16 cellular contexts compared by ENCODE assay signal in the genomic region with DNA sequence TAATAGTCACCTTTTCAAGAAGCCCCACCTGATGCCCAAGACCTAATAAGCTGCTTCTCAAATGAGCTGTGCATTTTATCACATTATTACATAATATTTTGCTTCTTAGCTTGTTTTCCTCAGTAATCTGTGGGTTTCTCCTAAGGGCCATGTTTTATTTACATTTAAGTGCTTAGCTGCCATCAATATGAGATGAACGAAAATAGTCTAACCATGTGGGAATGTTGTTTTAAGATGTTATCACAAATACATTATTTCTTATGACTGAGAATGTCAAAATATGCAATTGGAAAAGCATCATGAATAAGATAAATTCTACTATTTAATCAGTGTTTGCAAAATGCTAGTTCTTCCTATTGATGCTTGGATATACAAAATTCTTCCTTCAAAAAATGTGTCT. TPM values are rescaled to one million over a fixed set of nuclear protein-coding genes. Genes with fewer than 3 reads are reported as not detected.
DNase-seq lines count a peak whose midpoint lies in the region; ATAC-seq and TF ChIP-seq lines count a peak whose summit lies in the region.
"Had no signal": no experiment of that assay in that cellular context is flagged by ENCODE, and none has a peak within 500 bp of the region (broad histone marks: within the 10 kb centered on the region; RNA-seq: fewer than 3 reads in every experiment).

No MANE protein-coding gene starts in this region.

- H3K9me3 Mint-ChIP-seq in WTC11: no peaks in the 10 kb centered on the region
- H3K9me3 Mint-ChIP-seq: dendritic cell treated with granulocyte-macrophage colony-stimulating factor and Interleukin-4, amounts not matched to agents 40 ng/mL and 50 ng/mL, for 4 days; memory B cell had no signal

- intact Hi-C loops in HCT116 (cut with micrococcal nuclease): no loop called here

- H3K4me2 ChIP-seq in HCT116 (ENCODE audit: low read length): no peak overlapping the region

- H3K4me3 Mint-ChIP-seq in WTC11: no peak overlapping the region
- H3K4me3 Mint-ChIP-seq: dendritic cell treated with granulocyte-macrophage colony-stimulating factor and Interleukin-4, amounts not matched to agents 40 ng/mL and 50 ng/mL, for 4 days; memory B cell had no signal

- no peak overlapping the region for H3K27ac Mint-ChIP-seq in WTC11
- H3K27ac Mint-ChIP-seq: dendritic cell treated with granulocyte-macrophage colony-stimulating factor and Interleukin-4, amounts not matched to agents 40 ng/mL and 50 ng/mL, for 4 days had no signal

- no peak for DNase-seq in HCT116 (ENCODE audit: low read depth, low spot score)
- DNase-seq in caudate nucleus (lab: John Stamatoyannopoulos, UW): no peak
- DNase-seq in WTC11 (ENCODE audit: low spot score): no peak
- no peak for DNase-seq in HPDE6-E6E7 (ENCODE audit: extremely low spot score)
- no peak for DNase-seq in NCI-H82 (lab: John Stamatoyannopoulos, UW)
- DNase-seq: activated CD8-positive, alpha-beta memory T cell treated with anti-CD3 and anti-CD28 coated beads, Interleukin-2, amount 50 U/mL, for 4 hours; amniotic stem cell; DND-41; NCI-H1048; SIG-M5; spleen had no signal

- no peaks in the 10 kb centered on the region for H3K9me2 ChIP-seq in HCT116 (ENCODE audit: insufficient read depth)

- CTCF ChIA-PET in HCT116 (lab: Charles Lee): no interaction called here
- CTCF ChIA-PET in WTC11 (lab: Charles Lee): interaction anchor here (0.9 kb wide), 2 partner anchors 12 to 128 kb away, joined by 3 read pairs; no protein-coding TSS in a partner anchor

- TF ChIP-seq CTCF in HCT116 (IDR thresholded peaks at IDR 0.05 in 2 of 3, conservative IDR thresholded peaks at IDR 0.05 in 1 of 3; ENCODE audit: borderline replicate concordance in 1 of 3, insufficient read depth in 1 of 3, low read depth in 2 of 3, low read length in 2 of 3): no peak
- TF ChIP-seq CTCF in WTC11 (IDR thresholded peaks at IDR 0.05): no peak

- H3K27me3 ChIP-seq in ACC112 (ENCODE audit: insufficient read depth, low read length) (no peaks in the 10 kb centered on the region), HCT116 (ENCODE audit: insufficient read depth, low read length) (no peaks in the 10 kb centered on the region), neuron (ENCODE audit: insufficient read depth, low read length) (no peaks in the 10 kb centered on the region)
- H3K27me3 ChIP-seq: spleen had no signal

- H3K27ac ChIP-seq in ACC112 (ENCODE audit: low read depth, low read length) (peak overlapping the region; percentile 47), HCT116 (ENCODE audit: low read depth, low read length) (no peak overlapping the region), caudate nucleus (ENCODE audit: low read depth, low read length) (peak overlapping the region; percentile 9)

- no peaks in the 10 kb centered on the region for H4K20me1 ChIP-seq in HCT116 (ENCODE audit: insufficient read depth)

- peaks cover 46% of the 10 kb centered on the region for H3K79me2 ChIP-seq in ACC112 (ENCODE audit: control insufficient read depth, insufficient read depth, low read length, unreplicated experiment)
- H3K79me2 ChIP-seq in HCT116 (ENCODE audit: insufficient read depth, low read length): peaks cover 80% of the 10 kb centered on the region

- peaks cover 44% of the 10 kb centered on the region for H3K36me3 Mint-ChIP-seq in WTC11

- H3K4me1 ChIP-seq in ACC112 (ENCODE audit: control insufficient read depth, insufficient read depth, low read length, unreplicated experiment) (peaks cover 54% of the 10 kb centered on the region), HCT116 (ENCODE audit: control insufficient read depth in 1 of 2, insufficient read depth in 2 of 2, low read length in 2 of 2) (no peaks in the 10 kb centered on the region), neuron (ENCODE audit: insufficient read depth, low read length) (peaks cover 84% of the 10 kb centered on the region)

- H3K4me3 ChIP-seq in ACC112 (ENCODE audit: low read depth, low read length) (no peak overlapping the region), HCT116 (replicated peaks in 1 of 2; ENCODE audit: low read depth in 1 of 2, low read length in 2 of 2) (no peak overlapping the region), neuron (ENCODE audit: low read length) (peak overlapping the region; percentile 18)
- H3K4me3 ChIP-seq: spleen had no signal

- ATAC-seq in HCT116 (no peak), WTC11 (no peak), HG03460 (IDR thresholded peaks at IDR 0.05; ENCODE audit: unreplicated experiment) (no peak)

- RAD21 ChIA-PET in HCT116 (lab: Charles Lee; ENCODE audit: low non-redundant PET in 1 of 2, low total read pairs in 2 of 2, uncharacterized antibody in 2 of 2, unreplicated experiment in 2 of 2): no interaction called here

- TF ChIP-seq POLR2A in HCT116 (IDR thresholded peaks at IDR 0.05; ENCODE audit: borderline replicate concordance, extremely low read depth, insufficient read depth, insufficient read length): no peak

- POLR2A ChIA-PET in HCT116 (lab: Charles Lee): no interaction called here
- POLR2A ChIA-PET in WTC11 (lab: Charles Lee): interaction anchor here (1.1 to 4.7 kb wide), 2 partner anchors 7 to 10 kb away, joined by 4 to 23 read pairs; partner anchors contain the start of gene ARRDC3

- no peak for TF ChIP-seq RAD21 in HCT116 (IDR thresholded peaks at IDR 0.05; ENCODE audit: low read depth)

- H3K36me3 ChIP-seq in ACC112 (ENCODE audit: insufficient read depth, low read length): peaks cover 90% of the 10 kb centered on the region
- peaks cover 88 to 89% of the 10 kb centered on the region in 2 experiments for H3K36me3 ChIP-seq in HCT116 (ENCODE audit: control insufficient read depth in 1 of 2, insufficient read depth in 2 of 2, low read length in 2 of 2)
- H3K36me3 ChIP-seq in neuron (ENCODE audit: insufficient read depth, low read length): peaks cover 99% of the 10 kb centered on the region

- H3K27me3 Mint-ChIP-seq in WTC11 (ENCODE audit: low read depth): no peaks in the 10 kb centered on the region
- H3K27me3 Mint-ChIP-seq: dendritic cell treated with granulocyte-macrophage colony-stimulating factor and Interleukin-4, amounts not matched to agents 40 ng/mL and 50 ng/mL, for 4 days; memory B cell had no signal

- H3K9me3 ChIP-seq in HCT116 (ENCODE audit: control insufficient read depth in 1 of 2, insufficient read depth in 1 of 2, low read depth in 1 of 2, low read length in 2 of 2) (no peaks in the 10 kb centered on the region), neuron (ENCODE audit: low read length) (no peaks in the 10 kb centered on the region)
- H3K9me3 ChIP-seq: spleen had no signal

- no peaks in the 10 kb centered on the region for H3K4me1 Mint-ChIP-seq in WTC11

- no peak overlapping the region for H3K9ac ChIP-seq in HCT116 (ENCODE audit: low read length)

- BruUV-seq in HCT116 (replicated peaks; lab: Mats Ljungman, UMichigan): no TSS peak

- H2AFZ ChIP-seq in ACC112 (ENCODE audit: low read length, unreplicated experiment): no peak overlapping the region
- no peak overlapping the region for H2AFZ ChIP-seq in HCT116 (ENCODE audit: low read depth, low read length, poor library complexity, severe bottlenecking)
- H2AFZ ChIP-seq in neuron (ENCODE audit: low read depth, low read length): no peak overlapping the region

TF ChIP-seq in HCT116, 20 proteins besides CTCF, POLR2A, EP300 and RAD21:
- TF ChIP-seq POLR2AphosphoS5 (IDR thresholded peaks at IDR 0.05; ENCODE audit: low read depth, low read length): 0 out of 2 replicates have a peak, but pooled peaks have one; percentile 13
- TF ChIP-seq, protein P1, sequence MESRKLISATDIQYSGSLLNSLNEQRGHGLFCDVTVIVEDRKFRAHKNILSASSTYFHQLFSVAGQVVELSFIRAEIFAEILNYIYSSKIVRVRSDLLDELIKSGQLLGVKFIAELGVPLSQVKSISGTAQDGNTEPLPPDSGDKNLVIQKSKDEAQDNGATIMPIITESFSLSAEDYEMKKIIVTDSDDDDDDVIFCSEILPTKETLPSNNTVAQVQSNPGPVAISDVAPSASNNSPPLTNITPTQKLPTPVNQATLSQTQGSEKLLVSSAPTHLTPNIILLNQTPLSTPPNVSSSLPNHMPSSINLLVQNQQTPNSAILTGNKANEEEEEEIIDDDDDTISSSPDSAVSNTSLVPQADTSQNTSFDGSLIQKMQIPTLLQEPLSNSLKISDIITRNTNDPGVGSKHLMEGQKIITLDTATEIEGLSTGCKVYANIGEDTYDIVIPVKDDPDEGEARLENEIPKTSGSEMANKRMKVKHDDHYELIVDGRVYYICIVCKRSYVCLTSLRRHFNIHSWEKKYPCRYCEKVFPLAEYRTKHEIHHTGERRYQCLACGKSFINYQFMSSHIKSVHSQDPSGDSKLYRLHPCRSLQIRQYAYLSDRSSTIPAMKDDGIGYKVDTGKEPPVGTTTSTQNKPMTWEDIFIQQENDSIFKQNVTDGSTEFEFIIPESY (IDR thresholded peaks at IDR 0.05; ENCODE audit: extremely low read depth, insufficient replicate concordance, low read length): no peak

TF ChIP-seq in WTC11, 78 proteins besides CTCF, POLR2A, EP300 and RAD21 (continues in another document):
- TF ChIP-seq MYBL2 (CRISPR knock-in tag; IDR thresholded peaks at IDR 0.05) (no peak), ZNF396 (CRISPR knock-in tag; IDR thresholded peaks at IDR 0.05; ENCODE audit: borderline replicate concordance) (no peak), ELF4 (CRISPR knock-in tag; IDR thresholded peaks at IDR 0.05; ENCODE audit: low read depth) (no peak), MXD4 (CRISPR knock-in tag; IDR thresholded peaks at IDR 0.05; ENCODE audit: borderline replicate concordance) (no peak), ZNF232 (CRISPR knock-in tag; IDR thresholded peaks at IDR 0.05) (no peak)
- TF ChIP-seq, protein P2, sequence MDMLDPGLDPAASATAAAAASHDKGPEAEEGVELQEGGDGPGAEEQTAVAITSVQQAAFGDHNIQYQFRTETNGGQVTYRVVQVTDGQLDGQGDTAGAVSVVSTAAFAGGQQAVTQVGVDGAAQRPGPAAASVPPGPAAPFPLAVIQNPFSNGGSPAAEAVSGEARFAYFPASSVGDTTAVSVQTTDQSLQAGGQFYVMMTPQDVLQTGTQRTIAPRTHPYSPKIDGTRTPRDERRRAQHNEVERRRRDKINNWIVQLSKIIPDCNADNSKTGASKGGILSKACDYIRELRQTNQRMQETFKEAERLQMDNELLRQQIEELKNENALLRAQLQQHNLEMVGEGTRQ (CRISPR knock-in tag; IDR thresholded peaks at IDR 0.05): no peak
- TF ChIP-seq, protein P3, sequence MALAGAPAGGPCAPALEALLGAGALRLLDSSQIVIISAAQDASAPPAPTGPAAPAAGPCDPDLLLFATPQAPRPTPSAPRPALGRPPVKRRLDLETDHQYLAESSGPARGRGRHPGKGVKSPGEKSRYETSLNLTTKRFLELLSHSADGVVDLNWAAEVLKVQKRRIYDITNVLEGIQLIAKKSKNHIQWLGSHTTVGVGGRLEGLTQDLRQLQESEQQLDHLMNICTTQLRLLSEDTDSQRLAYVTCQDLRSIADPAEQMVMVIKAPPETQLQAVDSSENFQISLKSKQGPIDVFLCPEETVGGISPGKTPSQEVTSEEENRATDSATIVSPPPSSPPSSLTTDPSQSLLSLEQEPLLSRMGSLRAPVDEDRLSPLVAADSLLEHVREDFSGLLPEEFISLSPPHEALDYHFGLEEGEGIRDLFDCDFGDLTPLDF (CRISPR knock-in tag; IDR thresholded peaks at IDR 0.05): no peak

RNA-seq across cellular contexts. Expression of gene ARRDC3, which starts 10.1 kb away (rescaled TPM):
- 41.5 TPM for total RNA-seq in HCT116 (2021; ENCODE audit: unreplicated experiment)
- 28.2 and 43.1 TPM in 2 replicates for polyA plus RNA-seq in HCT116 (2012)
- total RNA-seq in WTC11 (2021): 10.3 to 25.1 TPM (median 21.8 TPM) in 3 replicates
